In genomic region chr14:19380137-19380536, GRCh38 we compare ENCODE assay signal across 11 cellular contexts. TPM values are rescaled to one million over a fixed set of nuclear protein-coding genes. Genes with fewer than 3 reads are reported as not detected.
DNase-seq lines count a peak whose midpoint lies in the region; FAIRE-seq and TF ChIP-seq lines count a peak whose summit lies in the region.
"Not testable (repeated sequence)": the region's sequence is repeated elsewhere in the genome, so short reads cannot be mapped to it uniquely, and the experiment has no call there.
"Had no signal": no experiment of that assay in that cellular context is flagged by ENCODE, and none has a peak within 500 bp of the region (broad histone marks: within the 10 kb centered on the region; RNA-seq: fewer than 3 reads in every experiment).

No MANE protein-coding gene starts in this region.

- H3K9ac ChIP-seq in kidney (ENCODE audit: low read length in 2 of 2), result not testable (repeated sequence)

- H3K9me3 Mint-ChIP-seq in CD14-positive monocyte, result not testable (repeated sequence)
- peaks cover 20% of the 10 kb centered on the region for H3K9me3 Mint-ChIP-seq in osteocyte (ENCODE audit: unreplicated experiment)

- 31 to 60% (median 39%) methylated on average over 1 of the region's 1 CpG for WGBS in spleen, 5 donors

- intact Hi-C loops in CD14-positive monocyte (cut with micrococcal nuclease); kidney (cut with DNase I); spleen (cut with DNase I; ENCODE audit: low total_unique reads): not testable (repeated sequence)

- TF ChIP-seq POLR2A in spleen (IDR thresholded peaks at IDR 0.05), result not testable (repeated sequence)

- DNase-seq in CD14-positive monocyte (ENCODE audit: low spot score) (peak; percentile 9), RCC 7860 (ENCODE audit: low spot score) (peak; percentile 3), osteocyte (ENCODE audit: extremely low spot score, unreplicated experiment) (peak; percentile 70), spleen (peak; percentile 50)
- DNase-seq in kidney, result not testable (repeated sequence)

- not testable (repeated sequence) for H3K4me1 ChIP-seq in kidney (ENCODE audit: control insufficient read depth in 1 of 2, insufficient read depth in 1 of 2, low read depth in 1 of 2, low read length in 2 of 2); spleen

- not testable (repeated sequence) for H3K4me3 Mint-ChIP-seq in CD14-positive monocyte; osteocyte (ENCODE audit: unreplicated experiment)

- H3K27me3 ChIP-seq in spleen (replicated peaks in 1 of 7), result not testable (repeated sequence)

- H3K36me3 Mint-ChIP-seq in CD14-positive monocyte; osteocyte (ENCODE audit: unreplicated experiment): not testable (repeated sequence)

- not testable (repeated sequence) for H3K4me1 Mint-ChIP-seq in CD14-positive monocyte; osteocyte (ENCODE audit: unreplicated experiment)

- TF ChIP-seq CTCF in CD14-positive monocyte (IDR thresholded peaks at IDR 0.05); kidney (IDR thresholded peaks at IDR 0.05; ENCODE audit: borderline replicate concordance, extremely low read depth, insufficient read depth); osteocyte (IDR thresholded peaks at IDR 0.05); spleen (IDR thresholded peaks at IDR 0.05 in 8 of 11, conservative IDR thresholded peaks at IDR 0.05 in 3 of 11): not testable (repeated sequence)

- not testable (repeated sequence) for H3K27me3 Mint-ChIP-seq in CD14-positive monocyte (ENCODE audit: low read depth in 3 of 3); osteocyte (ENCODE audit: unreplicated experiment)

- not testable (repeated sequence) for FAIRE-seq in RCC 7860 (lab: Jason Lieb, UNC)
- peak; percentile 59 for FAIRE-seq in kidney (lab: Jason Lieb, UNC)

- H3K27ac Mint-ChIP-seq in CD14-positive monocyte; osteocyte (ENCODE audit: unreplicated experiment): not testable (repeated sequence)

- H3K36me3 ChIP-seq in kidney (ENCODE audit: control insufficient read depth in 1 of 2, insufficient read depth in 2 of 2, low read length in 2 of 2); spleen: not testable (repeated sequence)

- not testable (repeated sequence) for H3K27ac ChIP-seq in kidney (ENCODE audit: low read depth in 2 of 2, low read length in 2 of 2); spleen

- not testable (repeated sequence) for H3K4me3 ChIP-seq in kidney (ENCODE audit: low read length in 2 of 2); spleen

- not testable (repeated sequence) for H3K9me3 ChIP-seq in kidney (ENCODE audit: control insufficient read depth in 1 of 2, low read length in 2 of 2); spleen

RNA-seq across cellular contexts. Expression of gene POTEG, which starts 54.0 kb away (rescaled TPM):
- polyA plus RNA-seq in CD14-positive monocyte (not detected), kidney (ENCODE audit: insufficient read depth, low read depth, low replicate concordance) (not detected), spleen (not detected)
- total RNA-seq in kidney (not detected), osteocyte (not detected in 2 replicates), spleen (under 1 TPM in 2 of 7 donors, not detected in 5; 0.24 to 0.51 TPM)
- total RNA-seq: B cell; CD4-positive, alpha-beta memory T cell; CD4-positive, CD25-positive, alpha-beta regulatory T cell; CD8-positive, alpha-beta memory T cell; G401 had no signal
- polyA plus RNA-seq: BJ; CD4-positive, alpha-beta memory T cell; CD4-positive, CD25-positive, alpha-beta regulatory T cell; CD8-positive, alpha-beta memory T cell had no signal
